Comparison of ENCODE assay signal across 8 cellular contexts in genomic region chr1:32012709-32013385, GRCh38. TPM values are rescaled to one million over a fixed set of nuclear protein-coding genes. Genes with fewer than 3 reads are reported as not detected.
DNase-seq lines count a peak whose midpoint lies in the region; ATAC-seq, FAIRE-seq and TF ChIP-seq lines count a peak whose summit lies in the region.

No MANE protein-coding gene starts in this region.

- in situ Hi-C loops in Panc1 (cut with HindIII; ENCODE audit: low pct_unique_long_range_greater_than_20kb, low sequenced_read_pairs), result no loop called here
- in situ Hi-C loops in GM13977 (cut with MboI; ENCODE audit: low pct_unique_long_range_greater_than_20kb, low sequenced_read_pairs, unreplicated experiment), result no loop called here

- POLR2A ChIA-PET in Panc1 (lab: Charles Lee), result interaction anchor here (0.5 to 1.0 kb wide), 5 partner anchors 28 to 368 kb away, joined by 3 to 12 read pairs (median 4); partner anchors contain the start of gene PEF1

- H4K20me1 ChIP-seq in DOHH2 (ENCODE audit: control insufficient read depth, insufficient read depth, low read depth, low read length), result peaks cover 18% of the 10 kb centered on the region

- CTCF ChIA-PET in Panc1 (lab: Charles Lee), result no interaction called here

- TF ChIP-seq CTCF in DOHH2 (IDR thresholded peaks at IDR 0.05; ENCODE audit: low read depth, low read length, poor library complexity, severe bottlenecking) (no peak), Panc1 (IDR thresholded peaks at IDR 0.05) (no peak), epithelial cell of proximal tubule (conservative IDR thresholded peaks at IDR 0.05; ENCODE audit: low read depth, low read length) (no peak), pancreas (IDR thresholded peaks at IDR 0.05) (no peak), GM13977 (IDR thresholded peaks at IDR 0.05; ENCODE audit: extremely low read depth, insufficient read depth, missing control alignments) (no peak)

- H3K4me1 ChIP-seq in DOHH2 (ENCODE audit: control insufficient read depth, low read length) (peaks cover 28% of the 10 kb centered on the region), Panc1 (ENCODE audit: control insufficient read depth, insufficient read depth, low read length) (peaks cover 11% of the 10 kb centered on the region), pancreas (peaks cover 0 to 24% (median 0%) of the 10 kb centered on the region in 3 donors)

- H3K36me3 ChIP-seq in DOHH2 (ENCODE audit: control insufficient read depth, low read length), result peaks cover 36% of the 10 kb centered on the region
- peaks cover 15% of the 10 kb centered on the region; the same call in 1 of the 2 replicates for H3K36me3 ChIP-seq in Panc1 (ENCODE audit: control insufficient read depth, insufficient read depth, low read length)
- no peaks in the 10 kb centered on the region for H3K36me3 ChIP-seq in pancreas

- peaks cover 42% of the 10 kb centered on the region for H3K79me2 ChIP-seq in DOHH2 (ENCODE audit: control insufficient read depth, low read length)

- DNase-seq in Panc1 (ENCODE audit: low read depth, low spot score) (no peak), epithelial cell of proximal tubule (ENCODE audit: low read depth) (no peak), pancreas (no peak), GM13977 (ENCODE audit: low spot score) (no peak), NCI-H2227 (lab: John Stamatoyannopoulos, UW; ENCODE audit: unreplicated experiment) (no peak), hypothalamus (lab: John Stamatoyannopoulos, UW) (no peak)

- H3K27ac ChIP-seq in DOHH2 (ENCODE audit: low read depth, low read length) (peak overlapping the region; percentile 78), Panc1 (ENCODE audit: low read length) (peak overlapping the region; percentile 99), pancreas (peak overlapping the region; percentile 94 to 99 (median 96))

- FAIRE-seq in pancreas (lab: Jason Lieb, UNC), result no peak

- ATAC-seq in Panc1 (no peak), pancreas (no peak), GM19351 (IDR thresholded peaks at IDR 0.05; ENCODE audit: unreplicated experiment) (no peak)

- no peaks in the 10 kb centered on the region for H3F3A ChIP-seq in DOHH2 (ENCODE audit: control insufficient read depth, insufficient read depth)

- H3K4me2 ChIP-seq in DOHH2 (ENCODE audit: low read length), result peak overlapping the region; percentile 79

- 52 to 57% methylated on average over 12 of the region's 12 CpGs for WGBS in pancreas, 2 donors

- peak overlapping the region; percentile 82 for H3K4me3 ChIP-seq in DOHH2 (ENCODE audit: low read length)
- peak overlapping the region; percentile 78 to 96 for H3K4me3 ChIP-seq in Panc1 (ENCODE audit: low read depth in 2 of 2, low read length in 2 of 2)
- peak overlapping the region; percentile 81 for H3K4me3 ChIP-seq in epithelial cell of proximal tubule (ENCODE audit: low read depth, low read length)
- peak overlapping the region; percentile 11 to 100 (median 98) for H3K4me3 ChIP-seq in pancreas

- H3K27me3 ChIP-seq in DOHH2 (ENCODE audit: control insufficient read depth, low read length) (no peaks in the 10 kb centered on the region), Panc1 (ENCODE audit: control insufficient read depth, insufficient read depth, low read length) (no peaks in the 10 kb centered on the region), pancreas (no peaks in the 10 kb centered on the region)

- TSS peak; percentile 99 for BruUV-seq in Panc1 (replicated peaks; lab: Mats Ljungman, UMichigan)

- H3K9me2 ChIP-seq in DOHH2 (replicated peaks; ENCODE audit: control insufficient read depth, low read length), result no peaks in the 10 kb centered on the region

- H3K9me3 ChIP-seq in DOHH2 (ENCODE audit: control insufficient read depth, insufficient read depth, low read length) (no peaks in the 10 kb centered on the region), Panc1 (ENCODE audit: control insufficient read depth, insufficient read depth, low read depth, low read length) (no peaks in the 10 kb centered on the region), pancreas (no peaks in the 10 kb centered on the region)

- intact Hi-C loops in Panc1 (cut with micrococcal nuclease; ENCODE audit: unreplicated experiment) (no loop called here), pancreas (cut with DNase I) (no loop called here)

RNA-seq across cellular contexts. Expression of gene KHDRBS1, which starts 0.8 kb away (rescaled TPM):
- total RNA-seq in Panc1 (2021; ENCODE audit: unreplicated experiment) (163 TPM), epithelial cell of proximal tubule (69.6 and 139 TPM in 2 replicates), pancreas (10 to 100 TPM; 26.6 to 56.7 (median 41.2) TPM)
- 127 TPM for polyA plus RNA-seq in Panc1 (2012; ENCODE audit: insufficient read length)
- polyA plus RNA-seq in pancreas, result 10 to 100 TPM; 22.8 to 41.7 TPM

RNA-seq across cellular contexts. Expression of gene TMEM39B, which starts 59.9 kb away (rescaled TPM):
- total RNA-seq in Panc1 (2021; ENCODE audit: unreplicated experiment) (35.0 TPM), epithelial cell of proximal tubule (1.2 and 5.2 TPM in 2 replicates), pancreas (1 to 10 TPM; 5.1 to 8.7 (median 6.1) TPM)
- 44.7 TPM for polyA plus RNA-seq in Panc1 (2012; ENCODE audit: insufficient read length)
- polyA plus RNA-seq in pancreas, result 10 to 100 TPM in 1 of 2 donors, 1 to 10 TPM in 1; 6.3 to 11.8 TPM
